ENCODE assay signal across 1 cellular context in the genomic region with DNA sequence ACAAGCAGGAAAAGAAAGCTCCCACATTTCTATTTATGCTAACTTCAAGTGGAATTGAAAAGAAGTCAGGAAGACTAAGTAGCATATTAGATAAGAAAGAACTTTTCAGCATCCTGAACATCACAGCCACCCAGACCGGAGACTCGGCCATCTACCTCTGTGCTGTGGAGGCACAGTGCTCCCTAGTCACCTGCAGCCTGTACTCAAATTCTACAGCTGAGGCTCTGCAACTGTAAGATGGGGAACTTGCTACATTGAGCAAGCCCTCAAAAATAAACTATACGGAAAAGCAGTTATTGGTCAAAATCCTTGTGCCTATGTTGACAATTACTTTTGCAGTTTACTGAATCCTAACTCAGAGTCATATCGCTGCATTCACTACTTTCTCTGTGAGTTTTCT.
TF ChIP-seq lines count a peak whose summit lies in the region.

No MANE protein-coding gene starts in this region.

TF ChIP-seq in GM23338, 12 proteins besides CTCF, POLR2A, EP300 and RAD21 (continued from another document):
- TF ChIP-seq, protein P1, sequence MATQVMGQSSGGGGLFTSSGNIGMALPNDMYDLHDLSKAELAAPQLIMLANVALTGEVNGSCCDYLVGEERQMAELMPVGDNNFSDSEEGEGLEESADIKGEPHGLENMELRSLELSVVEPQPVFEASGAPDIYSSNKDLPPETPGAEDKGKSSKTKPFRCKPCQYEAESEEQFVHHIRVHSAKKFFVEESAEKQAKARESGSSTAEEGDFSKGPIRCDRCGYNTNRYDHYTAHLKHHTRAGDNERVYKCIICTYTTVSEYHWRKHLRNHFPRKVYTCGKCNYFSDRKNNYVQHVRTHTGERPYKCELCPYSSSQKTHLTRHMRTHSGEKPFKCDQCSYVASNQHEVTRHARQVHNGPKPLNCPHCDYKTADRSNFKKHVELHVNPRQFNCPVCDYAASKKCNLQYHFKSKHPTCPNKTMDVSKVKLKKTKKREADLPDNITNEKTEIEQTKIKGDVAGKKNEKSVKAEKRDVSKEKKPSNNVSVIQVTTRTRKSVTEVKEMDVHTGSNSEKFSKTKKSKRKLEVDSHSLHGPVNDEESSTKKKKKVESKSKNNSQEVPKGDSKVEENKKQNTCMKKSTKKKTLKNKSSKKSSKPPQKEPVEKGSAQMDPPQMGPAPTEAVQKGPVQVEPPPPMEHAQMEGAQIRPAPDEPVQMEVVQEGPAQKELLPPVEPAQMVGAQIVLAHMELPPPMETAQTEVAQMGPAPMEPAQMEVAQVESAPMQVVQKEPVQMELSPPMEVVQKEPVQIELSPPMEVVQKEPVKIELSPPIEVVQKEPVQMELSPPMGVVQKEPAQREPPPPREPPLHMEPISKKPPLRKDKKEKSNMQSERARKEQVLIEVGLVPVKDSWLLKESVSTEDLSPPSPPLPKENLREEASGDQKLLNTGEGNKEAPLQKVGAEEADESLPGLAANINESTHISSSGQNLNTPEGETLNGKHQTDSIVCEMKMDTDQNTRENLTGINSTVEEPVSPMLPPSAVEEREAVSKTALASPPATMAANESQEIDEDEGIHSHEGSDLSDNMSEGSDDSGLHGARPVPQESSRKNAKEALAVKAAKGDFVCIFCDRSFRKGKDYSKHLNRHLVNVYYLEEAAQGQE (IDR thresholded peaks at IDR 0.05; ENCODE audit: unreplicated experiment), result no peak
- no peak for TF ChIP-seq CREB1 (CRISPR knock-in tag; IDR thresholded peaks at IDR 0.05; ENCODE audit: low read depth)
- TF ChIP-seq, protein P2, sequence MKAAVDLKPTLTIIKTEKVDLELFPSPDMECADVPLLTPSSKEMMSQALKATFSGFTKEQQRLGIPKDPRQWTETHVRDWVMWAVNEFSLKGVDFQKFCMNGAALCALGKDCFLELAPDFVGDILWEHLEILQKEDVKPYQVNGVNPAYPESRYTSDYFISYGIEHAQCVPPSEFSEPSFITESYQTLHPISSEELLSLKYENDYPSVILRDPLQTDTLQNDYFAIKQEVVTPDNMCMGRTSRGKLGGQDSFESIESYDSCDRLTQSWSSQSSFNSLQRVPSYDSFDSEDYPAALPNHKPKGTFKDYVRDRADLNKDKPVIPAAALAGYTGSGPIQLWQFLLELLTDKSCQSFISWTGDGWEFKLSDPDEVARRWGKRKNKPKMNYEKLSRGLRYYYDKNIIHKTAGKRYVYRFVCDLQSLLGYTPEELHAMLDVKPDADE (IDR thresholded peaks at IDR 0.05), result no peak
- no peak for TF ChIP-seq NANOG (IDR thresholded peaks at IDR 0.05; ENCODE audit: borderline replicate concordance)
- TF ChIP-seq EZH2phosphoT487 (IDR thresholded peaks at IDR 0.05; ENCODE audit: unreplicated experiment), result no peak
TF ChIP-seq in GM23338: peak in this region for 0.
